26 cellular contexts compared by ENCODE assay signal in genomic region chr2:221929259-221929658, GRCh38.
"Had no signal": no experiment of that assay in that cellular context is flagged by ENCODE, and none has a peak within 500 bp of the region (broad histone marks: within the 10 kb centered on the region; RNA-seq: fewer than 3 reads in every experiment).

No MANE protein-coding gene starts in this region.

- DNase-seq: activated CD4-positive, alpha-beta T cell treated with anti-CD3 and anti-CD28 coated beads for 36 hours; activated CD4-positive, alpha-beta T cell treated with anti-CD3 and anti-CD28 coated beads, Interleukin-2, amount 10 ng/mL, durations not matched to agents 7 days and 5 days; activated CD4-positive, alpha-beta T cell treated with anti-CD3 and anti-CD28 coated beads, Interleukin-2, amount 50 U/mL, for 48 hours; activated CD8-positive, alpha-beta T cell treated with anti-CD3 and anti-CD28 coated beads, Interleukin-2, amount 10 ng/mL, durations not matched to agents 7 days and 5 days; activated gamma-delta T cell; activated naive CD4-positive, alpha-beta T cell treated with Interleukin-2 at 50 U/mL for 16 hours; activated naive CD8-positive, alpha-beta T cell treated with anti-CD3 and anti-CD28 coated beads, Interleukin-2, amount 10 ng/mL, durations not matched to agents 7 days and 5 days; activated T-cell treated with anti-CD3 and anti-CD28 coated beads, Interleukin-2, amount 50 U/mL, for 24 hours; amygdala; MM.1S; MV-4-11; NCI-H1092; NCI-H1436 treated with DMSO at 0.1 percent for 48 hours; NCI-H1694 treated with DMSO at 0.1 percent for 48 hours; NCI-H2029; NCI-H345; RPMI8226; SIG-M5; T-cell; T-helper 17 cell had no signal

- H3K27ac ChIP-seq: ascending aorta had no signal

- ATAC-seq: activated CD4-positive, alpha-beta T cell treated with anti-CD3 and anti-CD28 coated beads for 36 hours; activated CD4-positive, CD25-positive, alpha-beta regulatory T cell treated with anti-CD3 and anti-CD28 coated beads, Interleukin-2, amount 50 U/mL, for 24 hours; activated CD8-positive, alpha-beta T cell treated with anti-CD3 and anti-CD28 coated beads, Interleukin-2, amount 10 ng/mL, durations not matched to agents 7 days and 5 days; Panc1; Right ventricle myocardium inferior; SK-N-SH treated with all-trans-retinoic acid at 6 μM for 48 hours; T-cell; T-helper 17 cell; WTC11 had no signal

- H3K9me3 ChIP-seq: ascending aorta had no signal

- H3K36me3 ChIP-seq: ascending aorta had no signal

- H3K4me1 ChIP-seq: ascending aorta had no signal

- H3K27me3 ChIP-seq: ascending aorta had no signal

- H3K4me3 ChIP-seq: ascending aorta had no signal
